8 cellular contexts compared by ENCODE assay signal in genomic region chr4:38856046-38856445, GRCh38. TPM values are rescaled to one million over a fixed set of nuclear protein-coding genes. Genes with fewer than 3 reads are reported as not detected.
DNase-seq lines count a peak whose midpoint lies in the region; ATAC-seq lines count a peak whose summit lies in the region.

No MANE protein-coding gene starts in this region.

- intact Hi-C loops in dendritic cell treated with granulocyte-macrophage colony-stimulating factor and Interleukin-4, amounts not matched to agents 40 ng/mL and 50 ng/mL, for 4 days (cut with micrococcal nuclease), result loop anchor here (1.0 to 5.0 kb wide), 2 partner anchors 39 to 51 kb away; no protein-coding TSS in a partner anchor
- intact Hi-C loops in sciatic nerve (cut with DNase I), result no loop called here

- no peaks in the 10 kb centered on the region for H3K27me3 Mint-ChIP-seq in dendritic cell treated with granulocyte-macrophage colony-stimulating factor and Interleukin-4, amounts not matched to agents 40 ng/mL and 50 ng/mL, for 4 days

- H3K27ac Mint-ChIP-seq in dendritic cell treated with granulocyte-macrophage colony-stimulating factor and Interleukin-4, amounts not matched to agents 40 ng/mL and 50 ng/mL, for 4 days, result peak overlapping the region; percentile 99

- peaks cover 40% of the 10 kb centered on the region for H3K4me1 Mint-ChIP-seq in dendritic cell treated with granulocyte-macrophage colony-stimulating factor and Interleukin-4, amounts not matched to agents 40 ng/mL and 50 ng/mL, for 4 days (ENCODE audit: low read depth)

- H3K9me3 Mint-ChIP-seq in dendritic cell treated with granulocyte-macrophage colony-stimulating factor and Interleukin-4, amounts not matched to agents 40 ng/mL and 50 ng/mL, for 4 days, result no peaks in the 10 kb centered on the region

- DNase-seq in NCI-H748 treated with DMSO at 0.1 percent for 48 hours (lab: John Stamatoyannopoulos, UW) (peak; percentile 13), sciatic nerve (ENCODE audit: low spot score) (no peak), NCI-H345 treated with DMSO at 0.1 percent for 48 hours (lab: John Stamatoyannopoulos, UW; ENCODE audit: unreplicated experiment) (no peak), UCSD-AML1 (lab: John Stamatoyannopoulos, UW; ENCODE audit: unreplicated experiment) (no peak)
- no peak for DNase-seq in NK-92 treated with Interleukin-12 subunit alpha and Interleukin-12 subunit beta, amount 100 ng/mL, for 24 hours (lab: John Stamatoyannopoulos, UW)

- peaks cover 19% of the 10 kb centered on the region for H3K36me3 Mint-ChIP-seq in dendritic cell treated with granulocyte-macrophage colony-stimulating factor and Interleukin-4, amounts not matched to agents 40 ng/mL and 50 ng/mL, for 4 days (ENCODE audit: low read depth)

- peak; percentile 48 for ATAC-seq in GM18511 (IDR thresholded peaks at IDR 0.05; ENCODE audit: unreplicated experiment)
- peak; percentile 23 for ATAC-seq in sciatic nerve
- no peak for ATAC-seq in HG02981 (IDR thresholded peaks at IDR 0.05; ENCODE audit: unreplicated experiment)

- H3K4me3 Mint-ChIP-seq in dendritic cell treated with granulocyte-macrophage colony-stimulating factor and Interleukin-4, amounts not matched to agents 40 ng/mL and 50 ng/mL, for 4 days, result peak overlapping the region; percentile 72

RNA-seq across cellular contexts. Expression of gene TLR6, which starts 0.6 kb away (rescaled TPM):
- 8.2 TPM for total RNA-seq in sciatic nerve

RNA-seq across cellular contexts. Expression of gene FAM114A1, which starts 11.6 kb away (rescaled TPM):
- total RNA-seq in sciatic nerve, result 92.9 TPM

RNA-seq across cellular contexts. Expression of gene TLR1, which starts 51.5 kb away (rescaled TPM):
- 28.9 TPM for total RNA-seq in sciatic nerve
